In the genomic region with DNA sequence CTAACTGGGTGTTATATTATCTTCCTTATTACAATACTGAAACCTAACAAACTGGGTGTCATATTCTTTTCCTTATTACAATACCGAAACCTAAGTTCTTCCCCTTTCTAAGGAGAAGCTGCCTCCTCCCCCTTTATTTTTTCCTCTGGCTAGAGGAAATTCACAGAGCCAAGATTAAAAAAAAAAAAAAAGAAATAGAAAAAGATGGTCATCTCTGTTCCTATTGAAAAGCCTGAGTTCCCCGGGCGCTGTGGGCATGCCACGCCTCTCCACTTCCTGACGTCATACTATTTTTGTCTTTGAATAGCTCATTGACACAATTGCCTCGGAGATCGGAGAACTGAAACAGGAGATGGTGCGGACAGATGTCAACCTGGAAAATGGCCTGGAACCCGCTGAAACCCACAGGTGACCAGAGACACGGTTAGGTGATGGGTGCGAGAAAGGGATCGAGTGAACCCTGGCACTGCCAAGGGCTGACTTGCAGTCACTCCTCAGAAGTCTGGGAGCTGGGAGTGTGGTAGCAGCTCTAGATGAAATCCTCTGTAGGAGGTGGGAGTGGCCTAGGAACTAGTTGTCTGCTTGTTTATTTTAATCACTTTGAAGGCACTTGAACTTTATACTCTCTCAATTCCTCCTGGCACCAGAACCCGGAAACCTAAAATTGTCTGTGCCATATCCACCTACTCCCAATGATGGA, we compare ENCODE assay signal across 8 cellular contexts.
DNase-seq lines count a peak whose midpoint lies in the region; ATAC-seq lines count a peak whose summit lies in the region.

No MANE protein-coding gene starts in this region.

- H3K9me3 Mint-ChIP-seq in dendritic cell treated with granulocyte-macrophage colony-stimulating factor and Interleukin-4, amounts not matched to agents 40 ng/mL and 50 ng/mL, for 4 days: no peaks in the 10 kb centered on the region
- H3K9me3 Mint-ChIP-seq in naive thymus-derived CD8-positive, alpha-beta T cell: no peaks in the 10 kb centered on the region

- POLR2A ChIA-PET in naive thymus-derived CD8-positive, alpha-beta T cell (lab: Charles Lee): no interaction called here

- peaks cover 63% of the 10 kb centered on the region for H3K36me3 Mint-ChIP-seq in dendritic cell treated with granulocyte-macrophage colony-stimulating factor and Interleukin-4, amounts not matched to agents 40 ng/mL and 50 ng/mL, for 4 days (ENCODE audit: low read depth)
- H3K36me3 Mint-ChIP-seq in naive thymus-derived CD8-positive, alpha-beta T cell: no peaks in the 10 kb centered on the region

- no peaks in the 10 kb centered on the region for H3K27me3 ChIP-seq in mucosa of stomach (ENCODE audit: control insufficient read depth, insufficient read depth, low read length)

- H3K4me3 ChIP-seq in mucosa of stomach (ENCODE audit: low read length): peak overlapping the region; percentile 24

- ATAC-seq in naive thymus-derived CD8-positive, alpha-beta T cell: no peak
- no peak for ATAC-seq in GM18907 (IDR thresholded peaks at IDR 0.05; ENCODE audit: unreplicated experiment)
- ATAC-seq in HG03039 (IDR thresholded peaks at IDR 0.05; ENCODE audit: unreplicated experiment): no peak

- H3K36me3 ChIP-seq in mucosa of stomach (ENCODE audit: control insufficient read depth, insufficient read depth, low read length): no peaks in the 10 kb centered on the region

- DNase-seq in DMS153 (lab: John Stamatoyannopoulos, UW) (peak; percentile 86), NCI-H2107 (lab: John Stamatoyannopoulos, UW) (peak; percentile 21), ecto neural progenitor cell (ENCODE audit: low spot score) (no peak)
- no peak for DNase-seq in naive thymus-derived CD8-positive, alpha-beta T cell

- peaks cover 91% of the 10 kb centered on the region for H3K4me1 Mint-ChIP-seq in dendritic cell treated with granulocyte-macrophage colony-stimulating factor and Interleukin-4, amounts not matched to agents 40 ng/mL and 50 ng/mL, for 4 days (ENCODE audit: low read depth)
- peaks cover 11 to 47% (median 25%) of the 10 kb centered on the region in 4 donors for H3K4me1 Mint-ChIP-seq in naive thymus-derived CD8-positive, alpha-beta T cell

- H3K27me3 Mint-ChIP-seq in dendritic cell treated with granulocyte-macrophage colony-stimulating factor and Interleukin-4, amounts not matched to agents 40 ng/mL and 50 ng/mL, for 4 days: no peaks in the 10 kb centered on the region
- H3K27me3 Mint-ChIP-seq in naive thymus-derived CD8-positive, alpha-beta T cell: peaks cover 3 to 25% (median 13%) of the 10 kb centered on the region in 5 donors

- H3K4me1 ChIP-seq in mucosa of stomach (ENCODE audit: control insufficient read depth, insufficient read depth, low read length): peaks cover 27% of the 10 kb centered on the region

- peak overlapping the region; percentile 96 for H3K27ac Mint-ChIP-seq in dendritic cell treated with granulocyte-macrophage colony-stimulating factor and Interleukin-4, amounts not matched to agents 40 ng/mL and 50 ng/mL, for 4 days
- peak overlapping the region in 2 of 10 donors; percentile 6 to 45 for H3K27ac Mint-ChIP-seq in naive thymus-derived CD8-positive, alpha-beta T cell

- H3K4me3 Mint-ChIP-seq in dendritic cell treated with granulocyte-macrophage colony-stimulating factor and Interleukin-4, amounts not matched to agents 40 ng/mL and 50 ng/mL, for 4 days: peak overlapping the region; percentile 73
- H3K4me3 Mint-ChIP-seq in naive thymus-derived CD8-positive, alpha-beta T cell: peak overlapping the region in 2 of 10 donors; percentile 12 to 68

- intact Hi-C loops in dendritic cell treated with granulocyte-macrophage colony-stimulating factor and Interleukin-4, amounts not matched to agents 40 ng/mL and 50 ng/mL, for 4 days (cut with micrococcal nuclease): loop anchor here (1.0 to 2.0 kb wide), 2 partner anchors 8 to 20 kb away; no protein-coding TSS in a partner anchor

- H3K9me3 ChIP-seq in mucosa of stomach (ENCODE audit: control insufficient read depth, low read length): no peaks in the 10 kb centered on the region

- peak overlapping the region; percentile 55 for H3K9ac ChIP-seq in mucosa of stomach (ENCODE audit: low read length)

Comparison
In these comparisons a context has a peak if more than half of its experiments do, and no peak if none do; other contexts are left out.
1. DNase-seq: peak in DMS153 (single experiment) and NCI-H2107 (single experiment); none in naive thymus-derived CD8-positive, alpha-beta T cell (0 of 10) and ecto neural progenitor cell (single experiment).